In the genomic region with DNA sequence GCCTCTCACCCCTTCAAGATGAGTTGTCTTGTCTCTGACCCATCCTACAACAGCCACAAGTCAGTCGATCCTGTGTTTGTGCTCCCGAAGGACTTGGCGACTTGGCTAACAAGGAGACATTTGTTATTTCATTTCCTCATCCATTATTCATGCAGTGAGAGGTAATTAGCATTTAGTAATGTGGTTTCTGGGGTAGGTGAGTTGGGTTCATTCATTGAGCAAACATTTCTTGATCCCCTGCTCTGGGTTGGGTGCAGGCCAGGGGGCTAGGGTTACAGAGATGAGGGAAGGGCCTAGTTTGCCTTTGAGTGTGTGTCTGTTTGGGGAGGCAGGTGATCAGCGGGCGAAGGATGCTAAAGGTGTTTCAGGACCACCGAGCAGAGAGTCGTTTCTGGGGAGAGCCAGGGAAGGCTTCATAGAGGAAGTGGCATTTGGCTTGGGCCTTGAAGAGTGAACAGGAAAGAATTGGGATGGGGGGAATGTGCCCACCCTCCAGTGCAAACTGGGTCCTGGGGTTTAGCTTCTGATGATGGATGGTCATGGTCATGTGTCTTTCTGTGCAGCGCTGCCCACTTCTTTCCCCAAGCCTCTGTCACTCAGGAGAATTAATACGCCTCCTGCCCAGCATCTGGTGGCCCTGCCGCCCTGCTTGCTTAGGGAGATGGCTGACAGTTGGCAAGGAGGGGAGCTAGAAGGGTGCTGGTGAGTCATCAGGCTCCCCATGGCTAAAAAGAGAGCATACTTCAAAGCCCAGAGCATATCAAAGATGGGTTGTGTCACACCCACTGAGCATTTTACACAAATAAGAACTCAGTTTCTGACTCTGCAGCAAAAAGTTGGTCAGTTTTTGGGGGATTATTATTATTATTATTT, we compare ENCODE assay signal across 8 cellular contexts. TPM values are rescaled to one million over a fixed set of nuclear protein-coding genes. Genes with fewer than 3 reads are reported as not detected.
A peak's percentile ranks its signal among the peaks of the same experiment; 100 is the strongest.
DNase-seq lines count a peak whose midpoint lies in the region; ATAC-seq and TF ChIP-seq lines count a peak whose summit lies in the region.

No MANE protein-coding gene starts in this region.

- H3K4me3 ChIP-seq in A673 (ENCODE audit: low read depth, low read length, poor library complexity, severe bottlenecking) (peak overlapping the region; percentile 26), WERI-Rb-1 (ENCODE audit: low read depth, low read length) (no peak overlapping the region), fibroblast of villous mesenchyme (ENCODE audit: low read depth, low read length) (no peak overlapping the region), upper lobe of left lung (no peak overlapping the region)

- H3K27ac ChIP-seq in A673 (ENCODE audit: low read depth, low read length, poor library complexity, severe bottlenecking) (peak overlapping the region; percentile 80), WERI-Rb-1 (no peak overlapping the region), upper lobe of left lung (no peak overlapping the region)

- TF ChIP-seq POLR2A in upper lobe of left lung (IDR thresholded peaks at IDR 0.05) = no peak

- no peak for TF ChIP-seq CTCF in A673 (conservative IDR thresholded peaks at IDR 0.05; ENCODE audit: low read depth, low read length)
- TF ChIP-seq CTCF in WERI-Rb-1 (IDR thresholded peaks at IDR 0.05; ENCODE audit: low read depth, low read length) = no peak
- no peak for TF ChIP-seq CTCF in fibroblast of villous mesenchyme (IDR thresholded peaks at IDR 0.05; ENCODE audit: insufficient read depth, low read depth, low read length)
- TF ChIP-seq CTCF in upper lobe of left lung (IDR thresholded peaks at IDR 0.05) = no peak

- intact Hi-C loops in A673 (cut with micrococcal nuclease; ENCODE audit: unreplicated experiment) = no loop called here

- CTCF ChIA-PET in A673 (lab: Charles Lee) = interaction anchor here (0.7 kb wide), 1 partner anchor 52 kb away, joined by 4 read pairs; no protein-coding TSS in a partner anchor

- ATAC-seq in upper lobe of left lung (ENCODE audit: low FRiP score in 2 of 2) = no peak

- POLR2A ChIA-PET in A673 (lab: Charles Lee; ENCODE audit: low non-redundant PET) = no interaction called here

- H3K9me3 ChIP-seq in A673 (ENCODE audit: low read depth, low read length, poor library complexity, severe bottlenecking) (peaks cover 12% of the 10 kb centered on the region), WERI-Rb-1 (ENCODE audit: severe bottlenecking) (peaks cover 10% of the 10 kb centered on the region), upper lobe of left lung (no peaks in the 10 kb centered on the region)

- H3K36me3 ChIP-seq in A673 (ENCODE audit: insufficient read depth, low read length, poor library complexity, severe bottlenecking) (peaks cover 7% of the 10 kb centered on the region), WERI-Rb-1 (peaks cover 80% of the 10 kb centered on the region), upper lobe of left lung (no peaks in the 10 kb centered on the region)

- H3K4me1 ChIP-seq in A673 (ENCODE audit: insufficient read depth, low read length, poor library complexity, severe bottlenecking) (peaks cover 27% of the 10 kb centered on the region), upper lobe of left lung (no peaks in the 10 kb centered on the region)

- H3K27me3 ChIP-seq in A673 (replicated peaks; ENCODE audit: insufficient read depth, low read depth, low read length, poor library complexity) (no peaks in the 10 kb centered on the region), WERI-Rb-1 (ENCODE audit: insufficient read depth, low read depth, severe bottlenecking) (no peaks in the 10 kb centered on the region), upper lobe of left lung (no peaks in the 10 kb centered on the region)

- BruUV-seq in A673 (replicated peaks; lab: Mats Ljungman, UMichigan) = no TSS peak

- no peak for TF ChIP-seq EP300 in upper lobe of left lung (IDR thresholded peaks at IDR 0.05)

- WGBS in upper lobe of left lung, 2 donors = 83 to 87% methylated on average over 10 of the region's 10 CpGs

- DNase-seq in A673 (ENCODE audit: low spot score) = peak; percentile 94
- DNase-seq in NCI-H1092 treated with DMSO at 0.1 percent for 48 hours (lab: John Stamatoyannopoulos, UW) = peak; percentile 96
- DNase-seq in WERI-Rb-1 = peak; percentile 65
- peak; percentile 31 for DNase-seq in fibroblast of villous mesenchyme (ENCODE audit: low read depth)
- DNase-seq in stimulated activated CD8-positive, alpha-beta memory T cell treated with anti-CD3 and anti-CD28 coated beads, Interleukin-4, amount 100 ng/mL, for 48 hours = peak; percentile 41
- no peak for DNase-seq in effector CD4-positive, alpha-beta T cell
- DNase-seq in upper lobe of left lung = no peak
- DNase-seq in putamen (ENCODE audit: low spot score) = no peak

RNA-seq across cellular contexts. Expression of gene MSI2, which starts 38.5 kb away (rescaled TPM):
- total RNA-seq in A673 (2021) = 108 and 111 TPM in 2 replicates
- total RNA-seq in fibroblast of villous mesenchyme = 25.4 and 50.1 TPM in 2 replicates
- 10 to 100 TPM; 20.1 to 44.0 (median 32.2) TPM for total RNA-seq in upper lobe of left lung

Comparison
In these comparisons a context has a peak if more than half of its experiments do, and no peak if none do; other contexts are left out.
1. DNase-seq: peak in A673 (single experiment), NCI-H1092 treated with DMSO at 0.1 percent for 48 hours (single experiment), WERI-Rb-1 (single experiment), fibroblast of villous mesenchyme (single experiment) and stimulated activated CD8-positive, alpha-beta memory T cell treated with anti-CD3 and anti-CD28 coated beads, Interleukin-4, amount 100 ng/mL, for 48 hours (single experiment); none in effector CD4-positive, alpha-beta T cell (single experiment), upper lobe of left lung (0 of 2) and putamen (single experiment).